Comparison of ENCODE assay signal across 1 cellular context in the genomic region with DNA sequence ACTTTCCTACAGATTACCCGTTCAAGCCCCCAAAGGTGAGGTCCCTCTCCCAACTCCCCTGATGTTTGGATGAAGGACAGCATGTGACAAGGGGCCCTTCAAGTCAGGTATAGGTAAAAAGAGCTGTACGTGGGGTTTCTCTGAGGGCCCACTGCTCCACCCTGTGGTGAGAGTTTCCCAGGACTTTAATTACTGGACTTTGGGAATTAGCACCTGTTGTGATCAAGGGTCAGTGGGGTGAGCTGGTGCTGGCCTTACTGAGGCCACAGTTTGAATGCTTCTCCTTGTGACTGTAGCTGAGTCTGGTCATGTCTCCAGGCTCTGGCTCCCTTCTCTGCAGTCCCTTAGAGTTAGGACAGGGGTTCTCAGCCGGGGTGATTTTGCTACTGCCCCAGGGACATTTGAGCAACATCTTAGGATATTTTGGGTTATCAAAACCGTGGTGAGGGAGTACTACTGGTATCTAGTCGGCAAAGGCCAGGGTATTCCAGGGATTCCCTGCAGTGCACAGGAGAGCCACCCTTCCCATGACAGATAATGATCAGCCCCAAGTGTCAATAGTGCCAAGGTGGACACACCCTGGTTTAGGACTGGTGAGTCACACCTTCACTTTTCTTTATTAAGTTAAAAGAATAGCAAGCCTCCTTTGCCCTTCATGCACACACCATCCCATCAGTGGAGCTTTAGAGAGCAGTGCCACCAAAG.
A peak's percentile ranks its signal among the peaks of the same experiment; 100 is the strongest.
TF ChIP-seq lines count a peak whose summit lies in the region.

No MANE protein-coding gene starts in this region.

TF ChIP-seq in K562, 482 proteins besides CTCF, POLR2A, EP300 and RAD21:
- TF ChIP-seq BHLHE40 (IDR thresholded peaks at IDR 0.05; ENCODE audit: low read length) = 0 out of 2 replicates have a peak, but pooled peaks have one; percentile 6
- TF ChIP-seq FOSL1 (tag; conservative IDR thresholded peaks at IDR 0.05) = 0 out of 2 replicates have a peak, but pooled peaks have one; percentile 26
- 0 out of 2 replicates have a peak, but pooled peaks have one; percentile 14 for TF ChIP-seq SMC3 (conservative IDR thresholded peaks at IDR 0.05; ENCODE audit: insufficient read depth, low read depth, low read length)
- no peak for TF ChIP-seq GATA2 (CRISPR knock-in tag; IDR thresholded peaks at IDR 0.05)
